In the genomic region with DNA sequence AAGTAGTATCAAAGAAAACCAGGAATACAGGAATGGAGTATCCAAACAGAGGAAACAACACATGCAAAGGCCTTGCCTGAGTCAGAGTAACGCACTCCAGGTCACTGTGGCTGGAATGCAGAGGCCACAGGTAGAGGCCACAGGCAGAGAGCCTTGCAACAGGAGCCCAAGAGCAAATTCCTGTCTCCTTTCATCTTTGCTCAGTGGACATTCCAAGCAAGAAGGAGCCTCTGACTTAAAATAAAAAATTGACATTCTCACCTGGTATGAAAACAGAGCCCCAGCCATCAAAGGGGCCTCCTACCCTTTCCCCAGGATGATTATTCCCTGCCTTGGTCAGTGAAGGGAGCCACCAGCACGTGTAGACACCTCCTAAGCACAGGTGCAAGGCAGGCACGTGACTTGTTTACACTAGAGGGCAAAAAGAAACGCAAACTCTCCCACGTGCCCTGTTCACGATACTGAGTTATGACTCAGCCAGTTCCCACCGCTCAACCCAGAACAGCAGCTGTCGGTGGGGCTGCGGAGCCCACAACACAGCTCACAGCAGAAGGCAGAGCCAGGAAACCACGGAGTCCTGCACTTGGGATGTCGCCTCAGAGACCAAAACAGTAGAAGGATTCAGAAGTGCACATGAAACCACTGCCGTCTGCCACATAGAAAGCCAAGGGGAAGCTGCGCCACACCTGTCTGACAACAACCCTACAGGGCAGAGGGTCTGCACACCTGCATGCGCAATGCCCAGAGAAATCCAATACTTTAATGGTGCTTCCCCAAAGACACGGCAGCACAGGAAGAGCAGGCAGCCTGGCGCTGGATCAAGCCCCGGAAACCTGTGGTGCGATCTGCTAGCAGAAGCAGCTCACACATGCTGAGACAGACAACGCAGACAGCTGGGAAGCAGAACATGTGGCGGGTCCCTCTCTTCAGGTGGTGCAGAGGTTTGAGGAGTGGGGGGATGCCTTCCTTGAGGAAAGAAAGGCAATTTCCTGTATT, we compare ENCODE assay signal across 8 cellular contexts. TPM values are rescaled to one million over a fixed set of nuclear protein-coding genes. Genes with fewer than 3 reads are reported as not detected.
DNase-seq lines count a peak whose midpoint lies in the region; ATAC-seq and TF ChIP-seq lines count a peak whose summit lies in the region.

No MANE protein-coding gene starts in this region.

- H3K4me1 ChIP-seq in body of pancreas, result peaks cover 23% of the 10 kb centered on the region

- intact Hi-C loops in body of pancreas (cut with DNase I), result no loop called here

- no peak overlapping the region for H3K27ac Mint-ChIP-seq in T-helper 2 cell treated with Interferon-gamma antibody and Interleukin-4, amounts not matched to agents 5 μg/mL and 100 μg/mL, for 36 hours

- TF ChIP-seq CTCF in GM10266 (IDR thresholded peaks at IDR 0.05; ENCODE audit: control insufficient read depth, insufficient read depth, low read depth, missing control alignments) (peak; percentile 41), HFF-Myc (IDR thresholded peaks at IDR 0.05; ENCODE audit: low read depth, low read length, missing control alignments) (no peak), body of pancreas (IDR thresholded peaks at IDR 0.05) (no peak)

- peak overlapping the region in 3 of 4 donors; percentile 34 to 65 (median 54) for H3K27ac ChIP-seq in body of pancreas

- ATAC-seq in body of pancreas, result peak; percentile 64

- H3K9me3 ChIP-seq in body of pancreas, result no peaks in the 10 kb centered on the region

- 39 to 51% methylated on average over 10 to 20 of the region's 20 CpGs for WGBS in body of pancreas, 2 donors

- TF ChIP-seq POLR2A in body of pancreas (IDR thresholded peaks at IDR 0.05), result peak in 1 of 3 donors; percentile 23

- H3K4me1 Mint-ChIP-seq in T-helper 2 cell treated with Interferon-gamma antibody and Interleukin-4, amounts not matched to agents 5 μg/mL and 100 μg/mL, for 36 hours (ENCODE audit: low read depth), result peaks cover 9% of the 10 kb centered on the region

- H3K4me3 ChIP-seq in HFF-Myc (replicated peaks; ENCODE audit: low read depth, low read length), result no peak overlapping the region
- no peak overlapping the region for H3K4me3 ChIP-seq in body of pancreas

- peaks cover 39% of the 10 kb centered on the region for H3K27me3 Mint-ChIP-seq in T-helper 2 cell treated with Interferon-gamma antibody and Interleukin-4, amounts not matched to agents 5 μg/mL and 100 μg/mL, for 36 hours (ENCODE audit: low read depth)

- no peaks in the 10 kb centered on the region for H3K36me3 Mint-ChIP-seq in T-helper 2 cell treated with Interferon-gamma antibody and Interleukin-4, amounts not matched to agents 5 μg/mL and 100 μg/mL, for 36 hours (ENCODE audit: low read depth)

- H3K36me3 ChIP-seq in body of pancreas (replicated peaks in 1 of 2; ENCODE audit: insufficient read depth in 1 of 2, low read depth in 2 of 2), result no peaks in the 10 kb centered on the region

- peak; percentile 64 for DNase-seq in GM10266 (ENCODE audit: extremely low spot score)
- peak; percentile 45 for DNase-seq in HFF-Myc (ENCODE audit: extremely low read depth, low read depth)
- peak; percentile 70 for DNase-seq in MV-4-11 (lab: John Stamatoyannopoulos, UW)
- DNase-seq in T-helper 2 cell treated with Interferon-gamma antibody and Interleukin-4, amounts not matched to agents 5 μg/mL and 100 μg/mL, for 36 hours (ENCODE audit: low spot score), result peak; percentile 21
- DNase-seq in body of pancreas, result peak; percentile 34 to 78 (median 71)
- DNase-seq in kidney glomerular epithelial cell (lab: John Stamatoyannopoulos, UW), result peak; percentile 61
- peak in 2 of 3 experiments; percentile 2 to 19 for DNase-seq in stimulated activated CD4-positive, alpha-beta T cell treated with anti-CD3 and anti-CD28 coated beads, TNF-alpha, amount 100 ng/mL, for 4 hours (ENCODE audit: low read depth in 3 of 3)
- DNase-seq in NOMO-1 (lab: John Stamatoyannopoulos, UW; ENCODE audit: unreplicated experiment in 2 of 2), result no peak

- peak overlapping the region; percentile 72 for H3K4me3 Mint-ChIP-seq in T-helper 2 cell treated with Interferon-gamma antibody and Interleukin-4, amounts not matched to agents 5 μg/mL and 100 μg/mL, for 36 hours

- no peaks in the 10 kb centered on the region for H3K27me3 ChIP-seq in body of pancreas

- no peaks in the 10 kb centered on the region for H3K9me3 Mint-ChIP-seq in T-helper 2 cell treated with Interferon-gamma antibody and Interleukin-4, amounts not matched to agents 5 μg/mL and 100 μg/mL, for 36 hours

RNA-seq across cellular contexts. Expression of gene ITGB5, which starts 52.1 kb away (rescaled TPM):
- 10 to 100 TPM; 73.5 to 88.7 TPM for total RNA-seq in body of pancreas

Comparison
In these comparisons a context has a peak if more than half of its experiments do, and no peak if none do; other contexts are left out.
1. DNase-seq: peak in GM10266 (single experiment), HFF-Myc (single experiment), MV-4-11 (single experiment), T-helper 2 cell treated with Interferon-gamma antibody and Interleukin-4, amounts not matched to agents 5 μg/mL and 100 μg/mL, for 36 hours (single experiment), body of pancreas (4 of 4), kidney glomerular epithelial cell (single experiment) and stimulated activated CD4-positive, alpha-beta T cell treated with anti-CD3 and anti-CD28 coated beads, TNF-alpha, amount 100 ng/mL, for 4 hours (2 of 3); none in NOMO-1 (0 of 2).